Comparison of ENCODE assay signal across 1 cellular context in genomic region chr5:14281746-14282181, GRCh38.
TF ChIP-seq lines count a peak whose summit lies in the region.

No MANE protein-coding gene starts in this region.

TF ChIP-seq in SK-N-SH, 30 proteins besides CTCF, POLR2A, EP300 and RAD21 (continued from another document):
- TF ChIP-seq TEAD4 (IDR thresholded peaks at IDR 0.05; ENCODE audit: borderline replicate concordance, insufficient read depth): no peak
